In the genomic region with DNA sequence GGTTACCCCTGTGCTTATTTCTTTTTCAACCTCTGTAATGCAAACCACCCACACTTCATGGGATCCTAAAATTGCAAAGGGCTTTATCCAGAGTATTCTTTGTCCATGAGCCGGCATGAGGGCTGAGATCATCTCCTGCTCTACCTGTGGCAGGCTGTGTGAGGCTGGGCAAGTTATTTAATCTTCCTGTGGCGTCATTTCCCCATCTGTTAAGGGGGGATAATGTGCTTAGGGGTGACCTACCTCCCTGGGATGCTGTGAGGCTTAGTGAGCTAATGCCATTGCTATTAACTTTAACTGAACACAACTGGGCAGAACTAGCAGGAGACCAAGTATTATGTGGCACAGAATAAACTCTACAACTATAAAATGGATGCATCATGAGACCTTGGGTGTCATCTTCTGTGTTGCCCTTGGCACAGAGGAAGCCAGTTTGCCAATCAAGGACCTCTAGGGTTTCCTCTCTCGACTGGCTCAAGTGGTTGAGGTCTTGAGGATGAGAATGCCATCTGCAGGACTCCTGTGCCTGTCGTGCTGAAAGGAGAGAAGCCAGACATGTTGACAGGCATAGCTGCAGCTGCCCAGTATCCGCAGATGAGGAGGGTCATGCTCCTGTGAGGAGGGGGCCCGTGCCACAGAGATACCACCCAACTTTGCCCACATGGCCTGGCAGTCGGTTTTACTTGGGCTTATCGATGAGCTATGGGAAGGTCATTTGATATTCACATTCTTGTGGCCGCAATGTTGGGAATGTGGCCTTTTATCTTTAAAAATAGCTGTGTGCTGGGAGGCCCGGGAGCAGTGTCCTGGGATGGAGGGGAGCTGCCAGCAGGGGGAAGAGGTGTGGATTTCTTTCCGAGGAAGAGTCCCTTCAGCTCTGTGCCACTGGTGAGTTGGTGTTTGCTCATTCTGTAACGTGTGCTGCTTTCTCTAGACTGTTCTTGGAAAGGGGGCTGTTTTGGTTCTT, we compare ENCODE assay signal across 13 cellular contexts. TPM values are rescaled to one million over a fixed set of nuclear protein-coding genes. Genes with fewer than 3 reads are reported as not detected.
DNase-seq lines count a peak whose midpoint lies in the region; ATAC-seq and TF ChIP-seq lines count a peak whose summit lies in the region.
"Had no signal": no experiment of that assay in that cellular context is flagged by ENCODE, and none has a peak within 500 bp of the region (broad histone marks: within the 10 kb centered on the region; RNA-seq: fewer than 3 reads in every experiment).

No MANE protein-coding gene starts in this region.

- DNase-seq in SHP77 (lab: John Stamatoyannopoulos, UW): peak; percentile 7
- no peak for DNase-seq in SHP77 treated with DMSO at 0.1 percent for 48 hours (lab: John Stamatoyannopoulos, UW)
- DNase-seq in NT2/D1 (ENCODE audit: low read depth, low spot score): peak; percentile 47
- DNase-seq in heart right ventricle: no peak
- no peak for DNase-seq in smooth muscle cell (lab: John Stamatoyannopoulos, UW; ENCODE audit: unreplicated experiment)
- no peak for DNase-seq in stimulated activated CD4-positive, alpha-beta T cell treated with anti-CD3 and anti-CD28 coated beads, Interleukin-4, amount 100 ng/mL, for 24 hours
- DNase-seq in NCI-H1048 (lab: John Stamatoyannopoulos, UW): no peak
- DNase-seq in thyroid gland: no peak
- DNase-seq: activated CD4-positive, alpha-beta T cell treated with anti-CD3 and anti-CD28 coated beads, Interleukin-2, amount 50 U/mL, for 4 hours; activated naive CD4-positive, alpha-beta T cell treated with Interleukin-2 at 50 U/mL for 16 hours; NCI-H446; stimulated activated CD4-positive, alpha-beta T cell treated with anti-CD3 and anti-CD28 coated beads, Interleukin-12 subunit alpha, Interleukin-12 subunit beta, amount 100 ng/mL, for 4 hours had no signal

- H3K27me3 ChIP-seq in NT2/D1 (ENCODE audit: insufficient read depth, insufficient read length) (no peaks in the 10 kb centered on the region), heart right ventricle (peaks cover 0 to 23% (median 8%) of the 10 kb centered on the region in 7 donors), smooth muscle cell (ENCODE audit: low read depth) (peaks cover 61% of the 10 kb centered on the region), thyroid gland (no peaks in the 10 kb centered on the region)

- H3K27ac ChIP-seq in heart right ventricle (no peak overlapping the region), smooth muscle cell (ENCODE audit: low read depth) (no peak overlapping the region), thyroid gland (no peak overlapping the region)

- intact Hi-C loops in heart right ventricle (cut with DNase I) (no loop called here), thyroid gland (cut with DNase I) (no loop called here)

- TF ChIP-seq POLR2A in thyroid gland (IDR thresholded peaks at IDR 0.05): no peak

- H3K36me3 ChIP-seq in NT2/D1 (ENCODE audit: insufficient read depth, insufficient read length, low read length) (no peaks in the 10 kb centered on the region), heart right ventricle (no peaks in the 10 kb centered on the region), smooth muscle cell (ENCODE audit: low read depth) (no peaks in the 10 kb centered on the region), thyroid gland (no peaks in the 10 kb centered on the region)

- no peak overlapping the region for H3K4me3 ChIP-seq in NT2/D1 (ENCODE audit: insufficient read length, low read depth)
- no peak overlapping the region for H3K4me3 ChIP-seq in heart right ventricle
- H3K4me3 ChIP-seq in smooth muscle cell: no peak overlapping the region
- H3K4me3 ChIP-seq in thyroid gland (replicated peaks in 1 of 3): no peak overlapping the region

- H3K9me3 ChIP-seq in NT2/D1 (ENCODE audit: insufficient read depth, low read length) (no peaks in the 10 kb centered on the region), heart right ventricle (no peaks in the 10 kb centered on the region), smooth muscle cell (replicated peaks; ENCODE audit: low read depth) (no peaks in the 10 kb centered on the region), thyroid gland (no peaks in the 10 kb centered on the region)

- H3K4me1 ChIP-seq in NT2/D1 (ENCODE audit: insufficient read depth, insufficient read length) (peaks cover 3% of the 10 kb centered on the region), heart right ventricle (peaks cover 0 to 8% (median 0%) of the 10 kb centered on the region in 9 donors), smooth muscle cell (ENCODE audit: low read depth) (peaks cover 4% of the 10 kb centered on the region), thyroid gland (no peaks in the 10 kb centered on the region)

- H4K20me1 ChIP-seq in smooth muscle cell (ENCODE audit: low read depth): no peaks in the 10 kb centered on the region

- no peak overlapping the region for H2AFZ ChIP-seq in smooth muscle cell (ENCODE audit: low read depth)

- peak; percentile 34 to 89 (median 72) for ATAC-seq in heart right ventricle

- TF ChIP-seq CTCF in heart right ventricle (IDR thresholded peaks at IDR 0.05) (peak in 4 of 9 donors; percentile 6 to 25 (median 21)), smooth muscle cell (IDR thresholded peaks at IDR 0.05; ENCODE audit: borderline replicate concordance, insufficient read depth, poor library complexity, severe bottlenecking) (peak; percentile 18), thyroid gland (IDR thresholded peaks at IDR 0.05) (no peak)

- H3K4me2 ChIP-seq in smooth muscle cell: no peak overlapping the region

- H3K9ac ChIP-seq in NT2/D1 (ENCODE audit: insufficient read length, low read depth) (no peak overlapping the region), smooth muscle cell (ENCODE audit: low read depth) (no peak overlapping the region)

- H3F3A ChIP-seq in smooth muscle cell (ENCODE audit: low read depth): no peaks in the 10 kb centered on the region

- H3K79me2 ChIP-seq in smooth muscle cell (ENCODE audit: low read depth): no peaks in the 10 kb centered on the region

- WGBS in heart right ventricle, 2 donors: 19% methylated on average over 12 of the region's 12 CpGs
- WGBS in smooth muscle cell (ENCODE audit: low lambda C conversion rate): 30% methylated on average over 12 of the region's 12 CpGs
- WGBS in thyroid gland, 2 donors: 35 to 39% methylated on average over 11 to 12 of the region's 12 CpGs

RNA-seq across cellular contexts. Expression of a gene that starts 17.2 kb away (rescaled TPM):
- total RNA-seq in heart right ventricle (1 to 10 TPM in 3 of 10 donors, under 1 TPM in 7; 0.38 to 1.7 (median 0.67) TPM), smooth muscle cell (0.22 TPM in 1 of 2 replicates, not detected in the other), thyroid gland (under 1 TPM in 3 of 4 donors, not detected in 1; 0.13 to 0.49 (median 0.22) TPM)
- polyA plus RNA-seq in heart right ventricle (under 1 TPM; 0.03 to 0.22 TPM), smooth muscle cell (not detected in 2 replicates)
- total RNA-seq: dermis microvascular lymphatic vessel endothelial cell had no signal

Comparison
In these comparisons a context has a peak if more than half of its experiments do, and no peak if none do; other contexts are left out.
1. DNase-seq: peak in SHP77 (2 of 2) and NT2/D1 (single experiment); none in SHP77 treated with DMSO at 0.1 percent for 48 hours (single experiment), heart right ventricle (0 of 2), smooth muscle cell (single experiment), stimulated activated CD4-positive, alpha-beta T cell treated with anti-CD3 and anti-CD28 coated beads, Interleukin-4, amount 100 ng/mL, for 24 hours (single experiment), NCI-H1048 (single experiment) and thyroid gland (0 of 2).